Comparison of ENCODE assay signal across 14 cellular contexts in the genomic region with DNA sequence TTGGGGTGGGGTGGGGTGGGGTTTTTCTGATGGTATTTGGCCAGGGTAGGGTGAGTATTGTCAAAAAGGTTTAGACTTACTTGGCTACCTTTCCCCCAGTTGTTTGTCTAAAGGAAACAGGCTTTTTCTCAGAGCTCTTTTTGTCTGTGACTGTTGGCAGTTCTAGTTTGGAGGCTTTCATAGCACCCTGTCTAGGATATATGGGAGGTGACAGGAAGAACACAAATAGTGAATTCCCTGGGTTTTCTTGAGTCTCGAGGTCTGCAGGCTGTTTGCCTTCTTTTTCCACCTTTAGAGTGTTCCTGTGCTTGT. TPM values are rescaled to one million over a fixed set of nuclear protein-coding genes. Genes with fewer than 3 reads are reported as not detected.
A peak's percentile ranks its signal among the peaks of the same experiment; 100 is the strongest.
DNase-seq lines count a peak whose midpoint lies in the region; ATAC-seq and TF ChIP-seq lines count a peak whose summit lies in the region.
"Had no signal": no experiment of that assay in that cellular context is flagged by ENCODE, and none has a peak within 500 bp of the region (broad histone marks: within the 10 kb centered on the region; RNA-seq: fewer than 3 reads in every experiment).

No MANE protein-coding gene starts in this region.

- H3K27me3 Mint-ChIP-seq in activated CD4-positive, alpha-beta T cell treated with anti-CD3 and anti-CD28 coated beads, Interleukin-2, amount 10 ng/mL, durations not matched to agents 24 days and 14 days, result no peaks in the 10 kb centered on the region
- H3K27me3 Mint-ChIP-seq in HFFc6 (ENCODE audit: insufficient read depth) (no peaks in the 10 kb centered on the region; the same call in 1 of the 2 replicates), natural killer cell (ENCODE audit: low read depth in 2 of 2) (no peaks in the 10 kb centered on the region)
- H3K27me3 Mint-ChIP-seq in activated naive CD8-positive, alpha-beta T cell treated with anti-CD3 and anti-CD28 coated beads for 36 hours, result no peaks in the 10 kb centered on the region

- H3K4me3 Mint-ChIP-seq in activated CD4-positive, alpha-beta T cell treated with anti-CD3 and anti-CD28 coated beads, Interleukin-2, amount 10 ng/mL, durations not matched to agents 24 days and 14 days, result peak overlapping the region; percentile 34
- H3K4me3 Mint-ChIP-seq in HFFc6 (no peak overlapping the region), natural killer cell (no peak overlapping the region)
- H3K4me3 Mint-ChIP-seq in activated naive CD8-positive, alpha-beta T cell treated with anti-CD3 and anti-CD28 coated beads for 36 hours, result peak overlapping the region; percentile 25
- H3K4me3 Mint-ChIP-seq: activated T-cell treated with anti-CD3 and anti-CD28 coated beads, Interleukin-2, amount 50 U/mL, for 4 hours; neural progenitor cell; stimulated activated naive B cell treated with anti-CD40 and anti-IgM and Interleukin-4, amounts not matched to agents 10 μg/mL and 1 μg/mL and 100 μg/mL, for 72 hours had no signal

- peaks cover 21% of the 10 kb centered on the region for H3K36me3 Mint-ChIP-seq in activated CD4-positive, alpha-beta T cell treated with anti-CD3 and anti-CD28 coated beads, Interleukin-2, amount 10 ng/mL, durations not matched to agents 24 days and 14 days (ENCODE audit: low read depth)
- H3K36me3 Mint-ChIP-seq in HFFc6 (ENCODE audit: low read depth) (no peaks in the 10 kb centered on the region), natural killer cell (no peaks in the 10 kb centered on the region)
- H3K36me3 Mint-ChIP-seq in activated naive CD8-positive, alpha-beta T cell treated with anti-CD3 and anti-CD28 coated beads for 36 hours, result peaks cover 20% of the 10 kb centered on the region

- peaks cover 24% of the 10 kb centered on the region for H3K4me1 Mint-ChIP-seq in activated CD4-positive, alpha-beta T cell treated with anti-CD3 and anti-CD28 coated beads, Interleukin-2, amount 10 ng/mL, durations not matched to agents 24 days and 14 days
- H3K4me1 Mint-ChIP-seq in HFFc6 (ENCODE audit: low read depth), result peaks cover 27% of the 10 kb centered on the region
- peaks cover 43% of the 10 kb centered on the region for H3K4me1 Mint-ChIP-seq in activated naive CD8-positive, alpha-beta T cell treated with anti-CD3 and anti-CD28 coated beads for 36 hours
- peaks cover 19 to 40% of the 10 kb centered on the region in 2 donors for H3K4me1 Mint-ChIP-seq in natural killer cell
- H3K4me1 Mint-ChIP-seq: neural progenitor cell had no signal

- intact Hi-C loops in activated CD4-positive, alpha-beta T cell treated with anti-CD3 and anti-CD28 coated beads, Interleukin-2, amount 10 ng/mL, durations not matched to agents 24 days and 14 days (cut with micrococcal nuclease), result loop anchor here (1.0 to 2.0 kb wide), 2 partner anchors 189 to 264 kb away; no protein-coding TSS in a partner anchor
- intact Hi-C loops in natural killer cell (cut with micrococcal nuclease), result loop anchor here (1.0 to 2.0 kb wide), 2 partner anchors 76 to 189 kb away; no protein-coding TSS in a partner anchor

- no peak overlapping the region for H3K27ac Mint-ChIP-seq in activated CD4-positive, alpha-beta T cell treated with anti-CD3 and anti-CD28 coated beads, Interleukin-2, amount 10 ng/mL, durations not matched to agents 24 days and 14 days
- H3K27ac Mint-ChIP-seq in HFFc6 (no peak overlapping the region; the same call in 1 of the 2 replicates), natural killer cell (peak overlapping the region; percentile 30 to 81)
- peak overlapping the region; percentile 48 for H3K27ac Mint-ChIP-seq in activated naive CD8-positive, alpha-beta T cell treated with anti-CD3 and anti-CD28 coated beads for 36 hours
- H3K27ac Mint-ChIP-seq: neural progenitor cell; stimulated activated naive B cell treated with anti-CD40 and anti-IgM and Interleukin-4, amounts not matched to agents 10 μg/mL and 1 μg/mL and 100 μg/mL, for 72 hours had no signal

- 0 out of 2 replicates have a peak, but pooled peaks have one; percentile 33 for TF ChIP-seq CTCF in HFFc6 (IDR thresholded peaks at IDR 0.05)
- no peak for TF ChIP-seq CTCF in natural killer cell (IDR thresholded peaks at IDR 0.05)

- DNase-seq in activated CD4-positive, alpha-beta T cell treated with anti-CD3 and anti-CD28 coated beads, Interleukin-2, amount 10 ng/mL, durations not matched to agents 24 days and 14 days, result peak; percentile 49
- DNase-seq in activated CD4-positive, alpha-beta T cell treated with anti-CD3 and anti-CD28 coated beads for 1 hour, result no peak
- no peak for DNase-seq in HFFc6
- DNase-seq in activated naive CD8-positive, alpha-beta T cell treated with anti-CD3 and anti-CD28 coated beads for 36 hours, result no peak
- no peak for DNase-seq in natural killer cell
- no peak for DNase-seq in NCI-H2227 treated with DMSO at 0.1 percent for 48 hours (lab: John Stamatoyannopoulos, UW)
- no peak for DNase-seq in superior temporal gyrus (ENCODE audit: extremely low spot score)
- DNase-seq in ureter (ENCODE audit: low spot score), result no peak
- DNase-seq: cerebellar nuclear complex, NCI-H446 treated with DMSO at 0.1 percent for 48 hours, SHP77 treated with DMSO at 0.1 percent for 48 hours had no signal

- peak in 2 of 3 donors; percentile 9 to 11 for ATAC-seq in natural killer cell

- no peaks in the 10 kb centered on the region for H3K9me3 Mint-ChIP-seq in activated CD4-positive, alpha-beta T cell treated with anti-CD3 and anti-CD28 coated beads, Interleukin-2, amount 10 ng/mL, durations not matched to agents 24 days and 14 days
- H3K9me3 Mint-ChIP-seq in HFFc6 (no peaks in the 10 kb centered on the region), natural killer cell (no peaks in the 10 kb centered on the region)
- H3K9me3 Mint-ChIP-seq in activated naive CD8-positive, alpha-beta T cell treated with anti-CD3 and anti-CD28 coated beads for 36 hours, result no peaks in the 10 kb centered on the region
- H3K9me3 Mint-ChIP-seq: activated T-cell treated with anti-CD3 and anti-CD28 coated beads, Interleukin-2, amount 50 U/mL, for 4 hours; stimulated activated naive B cell treated with anti-CD40 and anti-IgM and Interleukin-4, amounts not matched to agents 10 μg/mL and 1 μg/mL and 100 μg/mL, for 72 hours had no signal

RNA-seq across cellular contexts. Expression of a gene that starts 13.5 kb away (rescaled TPM):
- 49.8 and 51.1 TPM in 2 replicates for total RNA-seq in activated CD4-positive, alpha-beta T cell treated with anti-CD3 and anti-CD28 coated beads, Interleukin-2, amount 10 ng/mL, durations not matched to agents 24 days and 14 days
- total RNA-seq in HFFc6 (2021; fragmentation: NEBNext Ultra II Directional; extraction: Animal tissue kit (Norgen Biotek cat#: 25700)), result 10 to 100 TPM; 21.5 to 28.3 (median 24.7) TPM
- 10 to 100 TPM; 58.7 to 62.0 TPM for total RNA-seq in activated naive CD8-positive, alpha-beta T cell treated with anti-CD3 and anti-CD28 coated beads for 36 hours
- total RNA-seq in natural killer cell (10 to 100 TPM; 62.1 to 82.9 (median 79.4) TPM), ureter (40.3 TPM)

Comparison
In these comparisons a context has a peak if more than half of its experiments do, and no peak if none do; other contexts are left out.
1. H3K27ac Mint-ChIP-seq: peak in activated naive CD8-positive, alpha-beta T cell treated with anti-CD3 and anti-CD28 coated beads for 36 hours (single experiment) and natural killer cell (2 of 2); none in activated CD4-positive, alpha-beta T cell treated with anti-CD3 and anti-CD28 coated beads, Interleukin-2, amount 10 ng/mL, durations not matched to agents 24 days and 14 days (single experiment) and HFFc6 (single experiment).
2. H3K4me3 Mint-ChIP-seq: peak in activated CD4-positive, alpha-beta T cell treated with anti-CD3 and anti-CD28 coated beads, Interleukin-2, amount 10 ng/mL, durations not matched to agents 24 days and 14 days (single experiment) and activated naive CD8-positive, alpha-beta T cell treated with anti-CD3 and anti-CD28 coated beads for 36 hours (single experiment); none in HFFc6 (single experiment) and natural killer cell (single experiment).